16 cellular contexts compared by ENCODE assay signal in genomic region chr3:65039754-65040210, GRCh38.
DNase-seq lines count a peak whose midpoint lies in the region; FAIRE-seq and TF ChIP-seq lines count a peak whose summit lies in the region.
"Had no signal": no experiment of that assay in that cellular context is flagged by ENCODE, and none has a peak within 500 bp of the region (broad histone marks: within the 10 kb centered on the region; RNA-seq: fewer than 3 reads in every experiment).

No MANE protein-coding gene starts in this region.

- H3K4me2 ChIP-seq in astrocyte (ENCODE audit: low read length): peak overlapping the region; percentile 43

- no peaks in the 10 kb centered on the region for H3K9me3 Mint-ChIP-seq in astrocyte (ENCODE audit: unreplicated experiment)

- H3K9me3 ChIP-seq in astrocyte (ENCODE audit: insufficient read depth, low read depth, low read length) (no peaks in the 10 kb centered on the region), MG63 (no peaks in the 10 kb centered on the region)
- H3K9me3 ChIP-seq: left ventricle myocardium inferior had no signal

- H3K4me3 ChIP-seq in astrocyte (ENCODE audit: insufficient read depth, low read depth, low read length) (no peak overlapping the region), MG63 (no peak overlapping the region)
- H3K4me3 ChIP-seq: left ventricle myocardium inferior had no signal

- H3K36me3 ChIP-seq in astrocyte (ENCODE audit: insufficient read depth, low read length) (no peaks in the 10 kb centered on the region), MG63 (no peaks in the 10 kb centered on the region)
- H3K36me3 ChIP-seq: left ventricle myocardium inferior had no signal

- no peaks in the 10 kb centered on the region for H3K27me3 ChIP-seq in astrocyte (ENCODE audit: insufficient read depth, low read length)
- no peaks in the 10 kb centered on the region for H3K27me3 ChIP-seq in MG63

- no peak for FAIRE-seq in astrocyte (lab: Jason Lieb, UNC)
- peak; percentile 20 for FAIRE-seq in urothelium cell line (lab: Jason Lieb, UNC)
- FAIRE-seq: bronchial epithelial cell had no signal

- in situ Hi-C loops in ACHN (cut with HindIII; ENCODE audit: low pct_ligation_motif_present, low pct_unique_long_range_greater_than_20kb, low sequenced_read_pairs): no loop called here

- no peak overlapping the region for H2AFZ ChIP-seq in astrocyte (ENCODE audit: low read depth, low read length)

- no peaks in the 10 kb centered on the region for H3K27me3 Mint-ChIP-seq in astrocyte (ENCODE audit: low read depth, unreplicated experiment)
- H3K27me3 Mint-ChIP-seq: CD4-positive, alpha-beta T cell had no signal

- DNase-seq in M059J (ENCODE audit: low read depth): peak; percentile 68
- DNase-seq in astrocyte (ENCODE audit: low read depth): peak; percentile 91
- peak; percentile 33 for DNase-seq in iris pigment epithelial cell (ENCODE audit: low read depth)
- DNase-seq in urothelium cell line (ENCODE audit: low spot score): peak; percentile 76
- no peak for DNase-seq in MG63
- DNase-seq in COLO668 (lab: John Stamatoyannopoulos, UW; ENCODE audit: unreplicated experiment): no peak
- DNase-seq in ACHN: no peak
- DNase-seq: activated CD8-positive, alpha-beta T cell treated with anti-CD3 and anti-CD28 coated beads, Interleukin-2, amount 10 ng/mL, durations not matched to agents 7 days and 5 days; activated effector memory CD4-positive, alpha-beta T cell treated with anti-CD3 and anti-CD28 coated beads, Interleukin-2, amount 50 U/mL, for 16 hours; CD4-positive, alpha-beta T cell; left ventricle myocardium inferior; NCI-H1930; NCI-H748 treated with DMSO at 0.1 percent for 48 hours; nephron progenitor cell; stimulated activated naive CD8-positive, alpha-beta T cell treated with anti-CD3 and anti-CD28 coated beads, Interleukin-15, Interleukin-2, amounts not matched to agents 100 U/mL and 50 U/mL, for 24 hours had no signal

- no peaks in the 10 kb centered on the region for H4K20me1 ChIP-seq in astrocyte (ENCODE audit: insufficient read depth, low read length)

- no peak overlapping the region for H3K9ac ChIP-seq in astrocyte (ENCODE audit: low read length)

- H3K79me2 ChIP-seq in astrocyte (ENCODE audit: insufficient read depth, low read length): no peaks in the 10 kb centered on the region

- H3K4me3 Mint-ChIP-seq in astrocyte (ENCODE audit: unreplicated experiment): no peak overlapping the region
- H3K4me3 Mint-ChIP-seq: activated CD8-positive, alpha-beta T cell treated with anti-CD3 and anti-CD28 coated beads, Interleukin-2, amount 10 ng/mL, durations not matched to agents 7 days and 5 days; CD4-positive, alpha-beta T cell; nephron progenitor cell had no signal

- no peak overlapping the region for H3K27ac ChIP-seq in astrocyte (ENCODE audit: low read depth, low read length)
- H3K27ac ChIP-seq: left ventricle myocardium inferior had no signal

- H3K4me1 Mint-ChIP-seq in astrocyte (ENCODE audit: low read depth, unreplicated experiment): no peaks in the 10 kb centered on the region
- H3K4me1 Mint-ChIP-seq: nephron progenitor cell had no signal

- no peak for TF ChIP-seq CTCF in astrocyte (IDR thresholded peaks at IDR 0.05; ENCODE audit: insufficient read depth, low read depth, low read length)

- H3K27ac Mint-ChIP-seq in astrocyte (ENCODE audit: unreplicated experiment): no peak overlapping the region
- H3K27ac Mint-ChIP-seq: activated CD8-positive, alpha-beta T cell treated with anti-CD3 and anti-CD28 coated beads, Interleukin-2, amount 10 ng/mL, durations not matched to agents 7 days and 5 days; CD4-positive, alpha-beta T cell; nephron progenitor cell had no signal

- H3K36me3 Mint-ChIP-seq in astrocyte (ENCODE audit: low read depth, unreplicated experiment): no peaks in the 10 kb centered on the region

- peaks cover 10% of the 10 kb centered on the region for H3K4me1 ChIP-seq in astrocyte (ENCODE audit: insufficient read depth, low read length)
- H3K4me1 ChIP-seq: left ventricle myocardium inferior had no signal

Comparison
In these comparisons a context has a peak if more than half of its experiments do, and no peak if none do; other contexts are left out.
1. DNase-seq: peak in M059J (single experiment), astrocyte (single experiment), iris pigment epithelial cell (single experiment) and urothelium cell line (single experiment); none in MG63 (single experiment), COLO668 (single experiment) and ACHN (single experiment).